ENCODE assay signal across 1 cellular context in genomic region chr20:62666736-62667529, GRCh38.
TF ChIP-seq lines count a peak whose summit lies in the region.

No MANE protein-coding gene starts in this region.

TF ChIP-seq in SK-N-SH, 30 proteins besides CTCF, POLR2A, EP300 and RAD21 (continued from another document):
- TF ChIP-seq ZBTB33 (IDR thresholded peaks at IDR 0.05; ENCODE audit: borderline replicate concordance, low read depth) (no peak), MXI1 (IDR thresholded peaks at IDR 0.05; ENCODE audit: low read depth, low read length) (no peak), RCOR1 (IDR thresholded peaks at IDR 0.05; ENCODE audit: low read length) (no peak), FOXM1 (IDR thresholded peaks at IDR 0.05; ENCODE audit: low read depth) (no peak)
TF ChIP-seq in SK-N-SH: peak in this region for 0.
